8 cellular contexts compared by ENCODE assay signal in the genomic region with DNA sequence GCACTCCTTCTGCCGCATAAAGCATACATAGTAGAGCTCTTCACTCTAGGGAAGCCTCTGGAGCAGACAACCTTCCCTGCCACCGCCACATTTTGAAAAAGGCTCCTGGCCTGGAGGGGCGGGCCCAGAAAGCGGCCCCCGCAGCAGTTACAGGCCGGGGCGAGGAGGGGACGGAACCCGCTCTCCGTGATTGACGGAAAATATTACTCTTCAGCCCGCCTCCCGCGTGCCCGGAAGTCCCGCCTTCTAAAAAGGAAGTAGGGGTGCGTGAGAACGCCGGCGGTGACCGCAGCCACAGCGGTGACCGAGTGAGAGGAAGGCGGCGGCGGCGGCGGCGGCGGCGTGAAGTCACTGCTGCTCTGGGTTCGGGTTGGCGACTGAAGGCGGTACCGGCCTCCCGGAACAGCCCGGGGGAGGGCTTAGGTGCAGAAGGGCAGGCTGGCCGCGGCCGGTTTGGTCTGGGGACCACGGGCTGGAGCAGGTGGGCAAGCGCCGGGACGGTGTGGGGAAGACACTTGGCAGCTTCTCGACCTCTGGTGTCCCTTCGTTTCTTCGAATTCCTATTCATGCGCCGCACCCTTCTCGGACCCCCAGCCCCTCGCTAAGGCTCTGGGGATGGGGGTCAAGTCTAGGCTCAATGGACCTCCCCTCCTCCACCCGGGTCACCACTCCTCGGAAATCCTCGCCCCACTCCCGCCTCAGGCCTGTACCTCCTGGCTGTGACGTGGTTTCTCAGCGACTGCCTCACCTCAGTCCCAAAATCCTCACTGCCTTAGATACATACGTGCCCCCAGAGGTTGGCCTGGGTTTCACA.
DNase-seq lines count a peak whose midpoint lies in the region; ATAC-seq and TF ChIP-seq lines count a peak whose summit lies in the region.

HCCS (plus strand) TSS at position 295 of the 814 bp plus-strand sequence. CDS start 729 bp downstream, outside the sequence.

- TF ChIP-seq CTCF in astrocyte of the cerebellum (IDR thresholded peaks at IDR 0.05; ENCODE audit: low read depth, low read length, missing control alignments) (no peak), retinal pigment epithelial cell (conservative IDR thresholded peaks at IDR 0.05; ENCODE audit: low read depth, low read length) (no peak)

- peak; percentile 68 for DNase-seq in NCI-H1436 (lab: John Stamatoyannopoulos, UW)
- DNase-seq in NCI-H1436 treated with DMSO at 0.1 percent for 48 hours (lab: John Stamatoyannopoulos, UW): no peak
- DNase-seq in NCI-H2081 (lab: John Stamatoyannopoulos, UW): peak; percentile 88 to 89
- peak; percentile 68 for DNase-seq in T-helper 9 cell
- peak; percentile 57 for DNase-seq in astrocyte of the cerebellum (ENCODE audit: low read depth)
- peak; percentile 66 for DNase-seq in hepatic stellate cell (ENCODE audit: low spot score)
- peak; percentile 32 for DNase-seq in retinal pigment epithelial cell (ENCODE audit: low read depth)

- H3K4me3 ChIP-seq in astrocyte of the cerebellum (ENCODE audit: low read depth, low read length) (peak within 1 kb of the TSS; percentile 70), retinal pigment epithelial cell (ENCODE audit: low read length) (peak within 1 kb of the TSS; percentile 77)

- peak; percentile 88 for ATAC-seq in HG02943 (IDR thresholded peaks at IDR 0.05; ENCODE audit: low read depth, unreplicated experiment)

- in situ Hi-C loops in astrocyte of the cerebellum (cut with HindIII; ENCODE audit: low sequenced_read_pairs): no loop called here
